In genomic region chr2:54740333-54740732, GRCh38 we compare ENCODE assay signal across 22 cellular contexts.
"Had no signal": no experiment of that assay in that cellular context is flagged by ENCODE, and none has a peak within 500 bp of the region (broad histone marks: within the 10 kb centered on the region; RNA-seq: fewer than 3 reads in every experiment).

No MANE protein-coding gene starts in this region.

- H3K27ac ChIP-seq: colonic mucosa, esophagus squamous epithelium, foreskin keratinocyte, hepatocyte, ovary, right atrium auricular region, sigmoid colon, skin epidermis, stomach, thoracic aorta, transverse colon had no signal

- H2AFZ ChIP-seq: hepatocyte had no signal

- H3K36me3 ChIP-seq: colonic mucosa, esophagus squamous epithelium, ovary, right atrium auricular region, sigmoid colon, stomach, thoracic aorta, transverse colon had no signal

- H3K36me3 Mint-ChIP-seq: naive thymus-derived CD8-positive, alpha-beta T cell had no signal

- H3K4me3 ChIP-seq: colonic mucosa, esophagus squamous epithelium, hepatocyte, mucosa of descending colon, ovary, right atrium auricular region, sigmoid colon, skin epidermis, stomach, thoracic aorta, transverse colon had no signal

- H3K9me3 Mint-ChIP-seq: naive thymus-derived CD8-positive, alpha-beta T cell; neural crest cell had no signal

- H3K27ac Mint-ChIP-seq: naive thymus-derived CD8-positive, alpha-beta T cell had no signal

- DNase-seq: colonic mucosa; dermis blood vessel endothelial cell; esophagus squamous epithelium; foreskin keratinocyte; head of caudate nucleus; kidney; left cardiac atrium; mammary epithelial cell; mucosa of descending colon; naive thymus-derived CD8-positive, alpha-beta T cell; nucleus accumbens; ovary; sigmoid colon; stimulated activated naive CD4-positive, alpha-beta T cell; stomach; substantia nigra; transverse colon had no signal

- H3K4me1 ChIP-seq: colonic mucosa, esophagus squamous epithelium, foreskin keratinocyte, right atrium auricular region, sigmoid colon, stomach had no signal

- H3K4me3 Mint-ChIP-seq: naive thymus-derived CD8-positive, alpha-beta T cell; neural crest cell had no signal

- H3K79me2 ChIP-seq: hepatocyte had no signal

- H3K9me3 ChIP-seq: colonic mucosa, esophagus squamous epithelium, mucosa of descending colon, ovary, right atrium auricular region, sigmoid colon, stomach, thoracic aorta, transverse colon had no signal

- H3K27me3 ChIP-seq: colonic mucosa, esophagus squamous epithelium, foreskin keratinocyte, hepatocyte, ovary, right atrium auricular region, sigmoid colon, stomach, transverse colon had no signal

- H3K4me1 Mint-ChIP-seq: naive thymus-derived CD8-positive, alpha-beta T cell had no signal

- H3K4me2 ChIP-seq: hepatocyte had no signal
